19 cellular contexts compared by ENCODE assay signal in the genomic region with DNA sequence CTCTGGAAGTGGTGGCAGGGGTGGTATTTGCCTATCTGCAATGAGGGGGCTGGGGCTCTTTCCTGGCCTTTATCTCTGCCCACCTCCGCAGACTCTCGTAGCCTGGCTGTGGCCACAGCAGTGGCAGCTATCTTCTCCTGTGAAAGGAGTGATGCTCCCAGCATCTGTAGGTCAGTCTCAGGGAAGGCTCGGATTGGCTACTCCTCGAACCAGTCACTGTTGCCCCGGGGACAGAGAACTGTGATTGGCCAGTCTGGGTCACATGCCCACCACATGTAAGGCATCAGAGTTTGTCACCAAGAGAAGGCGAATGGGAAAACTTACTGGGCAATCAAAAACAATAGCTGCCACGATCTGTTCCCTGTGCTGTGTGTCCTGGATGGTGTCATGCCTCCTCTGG. TPM values are rescaled to one million over a fixed set of nuclear protein-coding genes. Genes with fewer than 3 reads are reported as not detected.
"Had no signal": no experiment of that assay in that cellular context is flagged by ENCODE, and none has a peak within 500 bp of the region (broad histone marks: within the 10 kb centered on the region; RNA-seq: fewer than 3 reads in every experiment).

No MANE protein-coding gene starts in this region.

- ATAC-seq: activated CD4-positive, CD25-positive, alpha-beta regulatory T cell treated with anti-CD3 and anti-CD28 coated beads, Interleukin-2, amount 50 U/mL, for 24 hours; activated CD8-positive, alpha-beta memory T cell treated with anti-CD3 and anti-CD28 coated beads, Interleukin-2, amount 10 ng/mL, durations not matched to agents 7 days and 5 days; left colon; naive thymus-derived CD8-positive, alpha-beta T cell; right cardiac atrium; stimulated activated memory B cell treated with anti-CD40 and anti-IgM and Interleukin-4, amounts not matched to agents 10 μg/mL and 1 μg/mL and 100 μg/mL, for 72 hours had no signal

- H3K27ac ChIP-seq: dorsolateral prefrontal cortex, esophagus muscularis mucosa, neutrophil, transverse colon had no signal

- H3K36me3 ChIP-seq: esophagus muscularis mucosa, neutrophil, transverse colon had no signal

- H3K4me1 ChIP-seq: transverse colon had no signal

- FAIRE-seq: endometrium had no signal

- H3K9me3 ChIP-seq: esophagus muscularis mucosa, neutrophil, transverse colon had no signal

- H3K27me3 ChIP-seq: transverse colon had no signal

- H3K4me3 ChIP-seq: dorsolateral prefrontal cortex, esophagus muscularis mucosa, lung, transverse colon had no signal

- DNase-seq: activated CD4-positive, alpha-beta T cell treated with anti-CD3 and anti-CD28 coated beads, Interleukin-2, amount 50 U/mL, for 48 hours; activated CD8-positive, alpha-beta memory T cell treated with anti-CD3 and anti-CD28 coated beads, Interleukin-2, amount 10 ng/mL, durations not matched to agents 7 days and 5 days; activated effector memory CD4-positive, alpha-beta T cell treated with Interleukin-2 at 50 U/mL for 16 hours; activated T-cell treated with anti-CD3 and anti-CD28 coated beads, Interleukin-2, amount 50 U/mL, for 24 hours; anterior cingulate cortex; immature natural killer cell; left colon; right cardiac atrium; stimulated activated CD4-positive, alpha-beta T cell treated with anti-CD3 and anti-CD28 coated beads, Interleukin-1b, Interleukin-23, amount 100 ng/mL, for 48 hours; T-helper 2 cell; transverse colon had no signal

RNA-seq across cellular contexts. Expression of a gene that starts 30.1 kb away (rescaled TPM):
- total RNA-seq: activated CD8-positive, alpha-beta memory T cell treated with anti-CD3 and anti-CD28 coated beads, Interleukin-2, amount 10 ng/mL, durations not matched to agents 7 days and 5 days had no signal
- polyA plus RNA-seq: immature natural killer cell; naive thymus-derived CD8-positive, alpha-beta T cell had no signal
